1 cellular context compared by ENCODE assay signal in genomic region chr15:95709959-95710695, GRCh38.
TF ChIP-seq lines count a peak whose summit lies in the region.

No MANE protein-coding gene starts in this region.

TF ChIP-seq in endothelial cell of umbilical vein, 7 proteins besides CTCF, POLR2A, EP300 and RAD21 (continued from another document):
- no peak for TF ChIP-seq MYC (IDR thresholded peaks at IDR 0.05; ENCODE audit: low read depth, low read length)
